Comparison of ENCODE assay signal across 1 cellular context in genomic region chr19:40594657-40595077, GRCh38.
TF ChIP-seq lines count a peak whose summit lies in the region.

No MANE protein-coding gene starts in this region.

TF ChIP-seq in GM12878, 131 proteins besides CTCF, POLR2A, EP300 and RAD21 (continued from another document):
- no peak for TF ChIP-seq IRF4 (IDR thresholded peaks at IDR 0.05; ENCODE audit: low read depth, low read length)
- TF ChIP-seq CBX3 (IDR thresholded peaks at IDR 0.05; ENCODE audit: borderline replicate concordance, low read depth): no peak
- no peak for TF ChIP-seq NR2F1 (conservative IDR thresholded peaks at IDR 0.05)
